ENCODE assay signal across 8 cellular contexts in genomic region chr6:55953384-55953783, GRCh38.
DNase-seq lines count a peak whose midpoint lies in the region; ATAC-seq and TF ChIP-seq lines count a peak whose summit lies in the region.

No MANE protein-coding gene starts in this region.

- DNase-seq in AG10803 (ENCODE audit: low read depth) (peak; percentile 66), body of pancreas (no peak), right lobe of liver (no peak), KG1 (lab: John Stamatoyannopoulos, UW) (no peak), C1 segment of cervical spinal cord (lab: John Stamatoyannopoulos, UW) (no peak), glutamatergic neuron (no peak)

- H2AFZ ChIP-seq in Loucy (ENCODE audit: low read length): no peak overlapping the region

- no peaks in the 10 kb centered on the region for H3K4me1 ChIP-seq in Loucy (ENCODE audit: insufficient read depth, low read length, poor library complexity, severe bottlenecking)
- H3K4me1 ChIP-seq in body of pancreas: no peaks in the 10 kb centered on the region
- no peaks in the 10 kb centered on the region for H3K4me1 ChIP-seq in right lobe of liver

- H3F3A ChIP-seq in Loucy (ENCODE audit: low read depth): no peaks in the 10 kb centered on the region

- no peak overlapping the region for H3K27ac ChIP-seq in body of pancreas
- no peak overlapping the region for H3K27ac ChIP-seq in right lobe of liver

- no peaks in the 10 kb centered on the region for H3K4me1 Mint-ChIP-seq in glutamatergic neuron (ENCODE audit: low read depth, unreplicated experiment)

- intact Hi-C loops in body of pancreas (cut with DNase I) (loop anchor here (10.0 kb wide), 2 partner anchors 509 to 679 kb away; no protein-coding TSS in a partner anchor), right lobe of liver (cut with DNase I) (no loop called here)

- H3K9ac ChIP-seq in Loucy (ENCODE audit: low read depth, low read length, poor library complexity, severe bottlenecking): no peak overlapping the region

- no peaks in the 10 kb centered on the region for H3K9me3 ChIP-seq in Loucy (ENCODE audit: insufficient read depth, low read depth, low read length)
- H3K9me3 ChIP-seq in body of pancreas: no peaks in the 10 kb centered on the region
- H3K9me3 ChIP-seq in right lobe of liver: no peaks in the 10 kb centered on the region

- H4K20me1 ChIP-seq in Loucy (ENCODE audit: insufficient read depth, low read length, poor library complexity, severe bottlenecking): no peaks in the 10 kb centered on the region

- H3K4me2 ChIP-seq in Loucy (ENCODE audit: low read depth, low read length, poor library complexity, severe bottlenecking): no peak overlapping the region

- H3K79me2 ChIP-seq in Loucy (ENCODE audit: insufficient read depth, low read length): no peaks in the 10 kb centered on the region

- 7 to 13% methylated on average over 7 of the region's 7 CpGs for WGBS in body of pancreas, 2 donors
- WGBS in right lobe of liver (ENCODE audit: insufficient coverage, low coverage, low lambda C conversion rate, missing lambda C conversion rate): 41% methylated on average over 7 of the region's 7 CpGs

- no peaks in the 10 kb centered on the region for H3K9me2 ChIP-seq in Loucy (replicated peaks; ENCODE audit: low read depth, low read length)

- no peak for TF ChIP-seq POLR2A in body of pancreas (IDR thresholded peaks at IDR 0.05)
- no peak for TF ChIP-seq POLR2A in right lobe of liver (IDR thresholded peaks at IDR 0.05)

- no peaks in the 10 kb centered on the region for H3K27me3 ChIP-seq in Loucy (ENCODE audit: insufficient read depth, low read length, poor library complexity, severe bottlenecking)
- H3K27me3 ChIP-seq in body of pancreas: no peaks in the 10 kb centered on the region
- peaks cover 0 to under 1% of the 10 kb centered on the region in 2 donors for H3K27me3 ChIP-seq in right lobe of liver

- no peak overlapping the region for H3K27ac Mint-ChIP-seq in glutamatergic neuron (ENCODE audit: unreplicated experiment)

- H3K36me3 ChIP-seq in Loucy (ENCODE audit: insufficient read depth, low read length): no peaks in the 10 kb centered on the region
- H3K36me3 ChIP-seq in body of pancreas (replicated peaks in 1 of 2; ENCODE audit: insufficient read depth in 1 of 2, low read depth in 2 of 2): no peaks in the 10 kb centered on the region
- no peaks in the 10 kb centered on the region for H3K36me3 ChIP-seq in right lobe of liver

- no peaks in the 10 kb centered on the region for H3K36me3 Mint-ChIP-seq in glutamatergic neuron (ENCODE audit: unreplicated experiment)

- TF ChIP-seq CTCF in AG10803 (conservative IDR thresholded peaks at IDR 0.05; ENCODE audit: low read length): peak; percentile 60
- TF ChIP-seq CTCF in Loucy (conservative IDR thresholded peaks at IDR 0.05; ENCODE audit: low read length): peak; percentile 50
- TF ChIP-seq CTCF in body of pancreas (IDR thresholded peaks at IDR 0.05): peak in 5 of 7 experiments; percentile 39 to 66 (median 56)
- peak in 3 of 4 donors; percentile 28 to 31 (median 28) for TF ChIP-seq CTCF in right lobe of liver (IDR thresholded peaks at IDR 0.05)
- no peak for TF ChIP-seq CTCF in glutamatergic neuron (IDR thresholded peaks at IDR 0.05; ENCODE audit: partially characterized antibody, unreplicated experiment)

- H3K4me3 ChIP-seq in AG10803 (ENCODE audit: low read length): peak overlapping the region; percentile 3; the same call in 1 of the 2 replicates
- H3K4me3 ChIP-seq in Loucy (ENCODE audit: low read length, poor library complexity, severe bottlenecking): no peak overlapping the region
- no peak overlapping the region for H3K4me3 ChIP-seq in body of pancreas
- H3K4me3 ChIP-seq in right lobe of liver: no peak overlapping the region

- H3K4me3 Mint-ChIP-seq in glutamatergic neuron (ENCODE audit: unreplicated experiment): no peak overlapping the region

- peaks cover 2% of the 10 kb centered on the region for H3K9me3 Mint-ChIP-seq in glutamatergic neuron (ENCODE audit: unreplicated experiment)

- ATAC-seq in body of pancreas (peak; percentile 60), right lobe of liver (peak; percentile 27 to 60 (median 52)), HG03439 (IDR thresholded peaks at IDR 0.05; ENCODE audit: unreplicated experiment) (no peak)

- peaks cover 3% of the 10 kb centered on the region for H3K27me3 Mint-ChIP-seq in glutamatergic neuron (ENCODE audit: unreplicated experiment)
